Comparison of ENCODE assay signal across 11 cellular contexts in the genomic region with DNA sequence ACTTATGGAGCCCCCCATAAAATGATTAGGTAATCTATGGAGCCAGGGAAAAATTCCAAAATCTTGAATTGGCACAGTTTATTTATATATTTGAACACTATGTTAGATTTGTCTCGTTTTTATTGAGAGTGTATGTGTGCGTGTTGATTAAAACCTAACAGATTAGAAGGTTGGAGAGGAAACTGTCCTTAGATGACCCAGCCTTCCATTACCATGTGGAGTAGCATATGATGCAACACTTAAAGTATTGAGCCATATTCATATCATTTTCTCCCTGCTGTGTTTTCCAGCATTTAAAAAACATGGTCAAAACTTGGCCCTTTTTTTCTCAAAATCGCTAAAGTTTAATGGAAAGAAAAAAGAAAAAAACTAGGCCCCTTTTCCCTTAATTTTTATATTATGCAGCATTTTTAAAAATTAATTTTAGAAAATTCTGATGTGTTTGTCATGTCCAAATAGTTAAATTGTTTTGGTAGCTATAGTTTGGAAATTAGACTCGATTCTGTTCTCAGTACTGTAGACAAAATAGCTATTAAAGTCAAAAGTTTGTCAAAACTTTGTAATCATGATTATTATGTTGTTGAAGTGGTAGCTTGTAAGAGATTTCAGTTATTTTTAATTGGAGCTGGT. TPM values are rescaled to one million over a fixed set of nuclear protein-coding genes. Genes with fewer than 3 reads are reported as not detected.
DNase-seq lines count a peak whose midpoint lies in the region; ATAC-seq and TF ChIP-seq lines count a peak whose summit lies in the region.
"Had no signal": no experiment of that assay in that cellular context is flagged by ENCODE, and none has a peak within 500 bp of the region (broad histone marks: within the 10 kb centered on the region; RNA-seq: fewer than 3 reads in every experiment).

No MANE protein-coding gene starts in this region.

- H3K27ac ChIP-seq in BLaER1 = peak overlapping the region; percentile 93
- H3K27ac ChIP-seq in coronary artery = no peak overlapping the region

- H3K9me3 Mint-ChIP-seq in T-cell = no peaks in the 10 kb centered on the region

- peak overlapping the region; percentile 2 to 25 for H3K27ac Mint-ChIP-seq in T-cell

- no peaks in the 10 kb centered on the region for H3K27me3 Mint-ChIP-seq in T-cell

- CTCF ChIA-PET in T-cell (lab: Charles Lee) = interaction anchor here in 1 of 2 donors (0.8 kb wide), 1 partner anchor 192 kb away, joined by 5 read pairs; no protein-coding TSS in a partner anchor

- TF ChIP-seq CTCF in coronary artery (IDR thresholded peaks at IDR 0.05) = no peak

- no peaks in the 10 kb centered on the region for H3K27me3 ChIP-seq in BLaER1
- no peaks in the 10 kb centered on the region for H3K27me3 ChIP-seq in HAP-1 (ENCODE audit: low read depth)
- H3K27me3 ChIP-seq: body of pancreas had no signal

- H3K9me3 ChIP-seq in BLaER1 (peaks cover 8% of the 10 kb centered on the region; the same call in 1 of the 2 replicates), HAP-1 (no peaks in the 10 kb centered on the region), iPS-18c (ENCODE audit: control insufficient read depth, insufficient read depth, low read length) (peaks cover 2% of the 10 kb centered on the region)
- H3K9me3 ChIP-seq: body of pancreas, mucosa of descending colon had no signal

- H3K36me3 Mint-ChIP-seq in T-cell = peaks cover 6% of the 10 kb centered on the region

- peaks cover 58% of the 10 kb centered on the region for H4K20me1 ChIP-seq in BLaER1

- peaks cover 28 to 38% (median 38%) of the 10 kb centered on the region in 3 donors for H3K4me1 Mint-ChIP-seq in T-cell

- ATAC-seq in T-cell (replicated peaks in 1 of 4) = no peak
- ATAC-seq: body of pancreas, mucosa of descending colon had no signal

- H3K9ac ChIP-seq in BLaER1 = peak overlapping the region; percentile 89

- H3K4me1 ChIP-seq in BLaER1 (peaks cover 43% of the 10 kb centered on the region), HAP-1 (peaks cover 26% of the 10 kb centered on the region)

- in situ Hi-C loops in HAP-1 (cut with MboI; ENCODE audit: low sequenced_read_pairs) = no loop called here

- H3K4me3 Mint-ChIP-seq in T-cell = peak overlapping the region in 1 of 3 donors; percentile 94

- peak overlapping the region; percentile 85 for H3K4me3 ChIP-seq in BLaER1
- peak overlapping the region; percentile 71 for H3K4me3 ChIP-seq in HAP-1
- H3K4me3 ChIP-seq in iPS-18c (ENCODE audit: insufficient read depth, low read depth, low read length) = peak overlapping the region; percentile 89; the same call in 1 of the 2 replicates
- no peak overlapping the region for H3K4me3 ChIP-seq in coronary artery
- H3K4me3 ChIP-seq: body of pancreas, mucosa of descending colon had no signal

- peak overlapping the region; percentile 83 for H3K4me2 ChIP-seq in BLaER1

- POLR2A ChIA-PET in T-cell (lab: Charles Lee) = interaction anchor here in 1 of 2 donors (0.9 kb wide), 1 partner anchor 13 kb away, joined by 3 read pairs; no protein-coding TSS in a partner anchor

- H3K36me3 ChIP-seq in BLaER1 = peaks cover 41% of the 10 kb centered on the region
- H3K36me3 ChIP-seq in HAP-1 (replicated peaks) = peaks cover 31% of the 10 kb centered on the region

- DNase-seq in HAP-1 (ENCODE audit: low spot score in 2 of 2) (peak in 1 of 2 experiments; percentile 57), T-cell (no peak), coronary artery (ENCODE audit: low spot score) (no peak), globus pallidus (ENCODE audit: low spot score) (no peak), foreskin melanocyte (no peak)
- no peak for DNase-seq in stimulated activated CD4-positive, alpha-beta T cell treated with anti-CD3 and anti-CD28 coated beads, Interleukin-1b, Interleukin-23, amount 100 ng/mL, for 48 hours
- DNase-seq: SHP77 treated with DMSO at 0.1 percent for 48 hours had no signal

RNA-seq across cellular contexts. Expression of a gene that starts 2.3 kb away (rescaled TPM):
- 10 to 100 TPM; 23.8 to 43.4 (median 33.0) TPM for total RNA-seq in T-cell
